Comparison of ENCODE assay signal across 15 cellular contexts in the genomic region with DNA sequence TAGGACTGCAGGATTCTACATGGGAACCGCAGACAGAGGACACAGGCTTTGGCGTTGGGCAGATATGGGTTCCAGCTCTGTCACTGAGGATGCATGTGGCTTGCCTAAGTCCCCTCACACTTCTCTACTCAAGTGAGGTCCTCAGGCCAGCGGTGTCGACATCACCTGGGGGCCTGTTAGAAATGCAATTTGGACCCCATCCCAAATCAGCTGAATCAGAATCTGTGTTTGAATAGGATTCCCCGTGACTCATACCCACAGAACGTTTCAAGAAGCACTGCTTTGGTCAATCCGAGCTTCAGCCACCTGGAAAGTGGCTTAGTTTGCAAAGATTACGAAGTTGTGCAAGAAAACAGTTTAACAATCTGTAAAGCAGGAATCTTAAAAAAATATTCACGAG.
DNase-seq lines count a peak whose midpoint lies in the region; ATAC-seq and TF ChIP-seq lines count a peak whose summit lies in the region.
"Had no signal": no experiment of that assay in that cellular context is flagged by ENCODE, and none has a peak within 500 bp of the region (broad histone marks: within the 10 kb centered on the region; RNA-seq: fewer than 3 reads in every experiment).

No MANE protein-coding gene starts in this region.

- WGBS in hepatocyte (ENCODE audit: low lambda C conversion rate, missing lambda C conversion rate), result 54% methylated on average over 9 of the region's 9 CpGs

- H3K4me3 ChIP-seq in hepatocyte, result no peak overlapping the region
- H3K4me3 ChIP-seq: dorsolateral prefrontal cortex, mucosa of descending colon, sigmoid colon had no signal

- peak; percentile 62 for DNase-seq in natural killer cell treated with Interleukin-12 subunit alpha and Interleukin-12 subunit beta and Interleukin-15 and Interleukin-18, amount 100 ng/mL, for 72 hours (ENCODE audit: low spot score)
- no peak for DNase-seq in natural killer cell
- DNase-seq in amniotic stem cell (lab: John Stamatoyannopoulos, UW), result peak; percentile 18
- peak; percentile 60 for DNase-seq in hepatocyte (ENCODE audit: low spot score)
- no peak for DNase-seq in GM10248 (ENCODE audit: extremely low spot score)
- no peak for DNase-seq in activated naive CD4-positive, alpha-beta T cell (lab: John Stamatoyannopoulos, UW)
- DNase-seq in left lobe of liver (ENCODE audit: low spot score), result no peak
- DNase-seq: activated CD4-positive, alpha-beta T cell treated with anti-CD3 and anti-CD28 coated beads for 48 hours; DND-41; NCI-H1092 treated with DMSO at 0.1 percent for 48 hours; NCI-H69 had no signal

- CTCF ChIA-PET in GM10248 (lab: Yijun Ruan, JAX), result interaction anchor here (1.3 kb wide), 1 partner anchor 9 kb away, joined by 3 read pairs; no protein-coding TSS in a partner anchor

- TF ChIP-seq CTCF in natural killer cell (IDR thresholded peaks at IDR 0.05) (no peak), hepatocyte (IDR thresholded peaks at IDR 0.05; ENCODE audit: poor library complexity) (no peak), GM10248 (IDR thresholded peaks at IDR 0.05; ENCODE audit: control extremely low read depth, extremely low read depth, low read depth, missing control alignments) (no peak)

- H3K9me3 ChIP-seq in hepatocyte (ENCODE audit: low read depth), result no peaks in the 10 kb centered on the region
- H3K9me3 ChIP-seq: mucosa of descending colon, sigmoid colon had no signal

- no peaks in the 10 kb centered on the region for H3K36me3 Mint-ChIP-seq in natural killer cell treated with Interleukin-12 subunit alpha and Interleukin-12 subunit beta and Interleukin-15 and Interleukin-18, amount 100 ng/mL, for 72 hours
- no peaks in the 10 kb centered on the region for H3K36me3 Mint-ChIP-seq in natural killer cell

- no peak for ATAC-seq in natural killer cell treated with Interleukin-12 subunit alpha and Interleukin-12 subunit beta and Interleukin-15 and Interleukin-18, amount 100 ng/mL, for 72 hours
- ATAC-seq in natural killer cell (no peak), HG02798 (IDR thresholded peaks at IDR 0.05; ENCODE audit: poor library complexity, unreplicated experiment) (no peak), left lobe of liver (no peak)
- ATAC-seq: mucosa of descending colon had no signal

- no peaks in the 10 kb centered on the region for H4K20me1 ChIP-seq in hepatocyte (ENCODE audit: insufficient read depth, poor library complexity, severe bottlenecking)

- intact Hi-C loops in natural killer cell (cut with micrococcal nuclease), result no loop called here

- H3K4me2 ChIP-seq in hepatocyte, result no peak overlapping the region

- H3K27me3 ChIP-seq in hepatocyte, result no peaks in the 10 kb centered on the region

- POLR2A ChIA-PET in GM10248 (lab: Yijun Ruan, JAX), result no interaction called here

- H3K9me3 Mint-ChIP-seq in natural killer cell treated with Interleukin-12 subunit alpha and Interleukin-12 subunit beta and Interleukin-15 and Interleukin-18, amount 100 ng/mL, for 72 hours, result no peaks in the 10 kb centered on the region
- H3K9me3 Mint-ChIP-seq in natural killer cell, result no peaks in the 10 kb centered on the region

- H3K36me3 ChIP-seq in hepatocyte (replicated peaks; ENCODE audit: insufficient read depth, low read depth), result no peaks in the 10 kb centered on the region
- H3K36me3 ChIP-seq: sigmoid colon had no signal

- H3K27ac ChIP-seq in hepatocyte, result no peak overlapping the region
- H3K27ac ChIP-seq: dorsolateral prefrontal cortex, sigmoid colon had no signal

- H3K27me3 Mint-ChIP-seq in natural killer cell treated with Interleukin-12 subunit alpha and Interleukin-12 subunit beta and Interleukin-15 and Interleukin-18, amount 100 ng/mL, for 72 hours, result peaks cover 13 to 39% of the 10 kb centered on the region in 2 donors
- H3K27me3 Mint-ChIP-seq in natural killer cell (ENCODE audit: low read depth in 2 of 2), result peaks cover 21 to 34% of the 10 kb centered on the region in 2 donors

- no peaks in the 10 kb centered on the region for H3K9me2 ChIP-seq in hepatocyte (replicated peaks; ENCODE audit: insufficient read depth)

- no peak overlapping the region for H3K4me3 Mint-ChIP-seq in natural killer cell treated with Interleukin-12 subunit alpha and Interleukin-12 subunit beta and Interleukin-15 and Interleukin-18, amount 100 ng/mL, for 72 hours
- no peak overlapping the region for H3K4me3 Mint-ChIP-seq in natural killer cell

- no peaks in the 10 kb centered on the region for H3K4me1 ChIP-seq in hepatocyte (ENCODE audit: insufficient read depth)
- H3K4me1 ChIP-seq: sigmoid colon had no signal

- no peaks in the 10 kb centered on the region for H3K4me1 Mint-ChIP-seq in natural killer cell treated with Interleukin-12 subunit alpha and Interleukin-12 subunit beta and Interleukin-15 and Interleukin-18, amount 100 ng/mL, for 72 hours (ENCODE audit: low read depth in 2 of 2)
- H3K4me1 Mint-ChIP-seq in natural killer cell, result no peaks in the 10 kb centered on the region

- H3K27ac Mint-ChIP-seq in natural killer cell treated with Interleukin-12 subunit alpha and Interleukin-12 subunit beta and Interleukin-15 and Interleukin-18, amount 100 ng/mL, for 72 hours, result no peak overlapping the region
- no peak overlapping the region for H3K27ac Mint-ChIP-seq in natural killer cell

- no peak overlapping the region for H2AFZ ChIP-seq in hepatocyte

- H3K79me2 ChIP-seq in hepatocyte, result no peaks in the 10 kb centered on the region

Comparison
In these comparisons a context has a peak if more than half of its experiments do, and no peak if none do; other contexts are left out.
1. DNase-seq: peak in natural killer cell treated with Interleukin-12 subunit alpha and Interleukin-12 subunit beta and Interleukin-15 and Interleukin-18, amount 100 ng/mL, for 72 hours (single experiment), amniotic stem cell (single experiment) and hepatocyte (single experiment); none in natural killer cell (single experiment), GM10248 (single experiment), activated naive CD4-positive, alpha-beta T cell (0 of 4) and left lobe of liver (single experiment).